1 cellular context compared by ENCODE assay signal in genomic region chr7:92685146-92686042, GRCh38.
TF ChIP-seq lines count a peak whose summit lies in the region.

No MANE protein-coding gene starts in this region.

TF ChIP-seq in K562, 482 proteins besides CTCF, POLR2A, EP300 and RAD21 (continued from another document and continues in another):
- TF ChIP-seq CTBP1 (IDR thresholded peaks at IDR 0.05; ENCODE audit: borderline replicate concordance) (no peak), EWSR1 (IDR thresholded peaks at IDR 0.05; ENCODE audit: borderline replicate concordance, low read depth, partially characterized antibody) (no peak), ZNF239 (CRISPR knock-in tag; IDR thresholded peaks at IDR 0.05) (peak; percentile 47; the same call in 1 of the 2 replicates), ZNF280B (CRISPR knock-in tag; IDR thresholded peaks at IDR 0.05) (no peak), ZNF354B (CRISPR knock-in tag; IDR thresholded peaks at IDR 0.05) (no peak), KLF6 (CRISPR knock-in tag; IDR thresholded peaks at IDR 0.05; ENCODE audit: borderline replicate concordance) (peak; percentile 52; the same call in 1 of the 2 replicates), HDAC2 (IDR thresholded peaks at IDR 0.05) (no peak), FOXA1 (IDR thresholded peaks at IDR 0.05; ENCODE audit: borderline replicate concordance) (no peak), SMAD4 (CRISPR knock-in tag; conservative IDR thresholded peaks at IDR 0.05) (peak; percentile 69), RBBP5 (IDR thresholded peaks at IDR 0.05; ENCODE audit: borderline replicate concordance, insufficient read depth, low read length, poor library complexity, severe bottlenecking) (no peak), PCBP2 (IDR thresholded peaks at IDR 0.05; ENCODE audit: low read depth, low read length, poor library complexity, severe bottlenecking) (no peak), TFE3 (CRISPR knock-in tag; IDR thresholded peaks at IDR 0.05) (no peak), NFIC (IDR thresholded peaks at IDR 0.05) (no peak), DPF2 (IDR thresholded peaks at IDR 0.05) (no peak), SNAPC5 (CRISPR knock-in tag; IDR thresholded peaks at IDR 0.05) (no peak), ZBTB26 (CRISPR knock-in tag; IDR thresholded peaks at IDR 0.05) (no peak), ZFP1 (CRISPR knock-in tag; IDR thresholded peaks at IDR 0.05) (no peak), DMBX1 (CRISPR knock-in tag; IDR thresholded peaks at IDR 0.05; ENCODE audit: borderline replicate concordance) (peak; percentile 84; the same call in 1 of the 2 replicates), ZNF75A (CRISPR knock-in tag; IDR thresholded peaks at IDR 0.05) (no peak), JUND (IDR thresholded peaks at IDR 0.05; ENCODE audit: borderline replicate concordance, low read depth, low read length) (no peak), JUND (tag; IDR thresholded peaks at IDR 0.05; ENCODE audit: borderline replicate concordance, low read depth, low read length) (0 out of 3 replicates have a peak, but pooled peaks have one; percentile 24), ZNF644 (tag; IDR thresholded peaks at IDR 0.05; ENCODE audit: low read depth) (no peak), ZNF592 (IDR thresholded peaks at IDR 0.05) (peak; percentile 92), NR2C1 (IDR thresholded peaks at IDR 0.05) (no peak), NR2C1 (tag; IDR thresholded peaks at IDR 0.05) (0 out of 2 replicates have a peak, but pooled peaks have one; percentile 15), ZNF512 (tag; IDR thresholded peaks at IDR 0.05) (no peak), RB1 (IDR thresholded peaks at IDR 0.05; ENCODE audit: low read depth) (no peak), POLR3A (IDR thresholded peaks at IDR 0.05; ENCODE audit: borderline replicate concordance, extremely low read depth, insufficient read depth, insufficient read length) (no peak), SNIP1 (IDR thresholded peaks at IDR 0.05; ENCODE audit: low read depth) (no peak), SMARCB1 (IDR thresholded peaks at IDR 0.05; ENCODE audit: insufficient read length, low read depth) (no peak), ILK (tag; IDR thresholded peaks at IDR 0.05; ENCODE audit: borderline replicate concordance, low read depth) (peak; percentile 24; the same call in 1 of the 2 replicates), ASH1L (IDR thresholded peaks at IDR 0.05; ENCODE audit: borderline replicate concordance, low read depth, partially characterized antibody) (no peak), POLR2AphosphoS5 (IDR thresholded peaks at IDR 0.05; ENCODE audit: control insufficient read depth, insufficient read depth, low read depth, low read length) (no peak), STAT5B (CRISPR knock-in tag; IDR thresholded peaks at IDR 0.05) (no peak), PTTG1 (tag; IDR thresholded peaks at IDR 0.05; ENCODE audit: low read depth) (peak; percentile 79), ID3 (CRISPR knock-in tag; IDR thresholded peaks at IDR 0.05) (no peak), ID3 (tag; IDR thresholded peaks at IDR 0.05) (no peak), MBD1 (CRISPR knock-in tag; IDR thresholded peaks at IDR 0.05) (0 out of 2 replicates have a peak, but pooled peaks have one; percentile 53), THRB (CRISPR knock-in tag; conservative IDR thresholded peaks at IDR 0.05) (no peak), RNF2 (IDR thresholded peaks at IDR 0.05) (no peak), ZNF277 (CRISPR knock-in tag; IDR thresholded peaks at IDR 0.05; ENCODE audit: borderline replicate concordance) (no peak), GTF2A2 (tag; IDR thresholded peaks at IDR 0.05) (peak; percentile 36; the same call in 1 of the 2 replicates), ZBTB17 (CRISPR knock-in tag; IDR thresholded peaks at IDR 0.05) (peak; percentile 42; the same call in 1 of the 2 replicates), ZNF134 (CRISPR knock-in tag; conservative IDR thresholded peaks at IDR 0.05) (0 out of 2 replicates have a peak, but pooled peaks have one; percentile 38), JUN (IDR thresholded peaks at IDR 0.05; ENCODE audit: borderline replicate concordance, low read depth, low read length) (no peak), JUN (CRISPR knock-in tag; IDR thresholded peaks at IDR 0.05; ENCODE audit: borderline replicate concordance) (no peak), GATAD2A (IDR thresholded peaks at IDR 0.05) (no peak), ZNF212 (CRISPR knock-in tag; IDR thresholded peaks at IDR 0.05) (no peak)
